Comparison of ENCODE assay signal across 1 cellular context in genomic region chr17:57697891-57698708, GRCh38.
TF ChIP-seq lines count a peak whose summit lies in the region.

No MANE protein-coding gene starts in this region.

TF ChIP-seq in HepG2, 621 proteins besides CTCF, POLR2A, EP300 and RAD21 (continued from another document):
- 0 out of 2 replicates have a peak, but pooled peaks have one; percentile 33 for TF ChIP-seq ZNF441 (CRISPR knock-in tag; IDR thresholded peaks at IDR 0.05; ENCODE audit: borderline replicate concordance)
- peak; percentile 67 for TF ChIP-seq SALL1 (CRISPR knock-in tag; IDR thresholded peaks at IDR 0.05)
- TF ChIP-seq ZNF33B (CRISPR knock-in tag; IDR thresholded peaks at IDR 0.05): no peak
- TF ChIP-seq TCF7L2 (IDR thresholded peaks at IDR 0.05; ENCODE audit: low read depth, low read length): no peak
- TF ChIP-seq GZF1 (CRISPR knock-in tag; IDR thresholded peaks at IDR 0.05): no peak
TF ChIP-seq in HepG2: peak in this region for 130.
